7 cellular contexts compared by ENCODE assay signal in genomic region chr2:209425082-209426071, GRCh38. TPM values are rescaled to one million over a fixed set of nuclear protein-coding genes. Genes with fewer than 3 reads are reported as not detected.
DNase-seq lines count a peak whose midpoint lies in the region; ATAC-seq and TF ChIP-seq lines count a peak whose summit lies in the region.

No MANE protein-coding gene starts in this region.

- H3K27ac Mint-ChIP-seq in GM23338, result no peak overlapping the region
- peak overlapping the region; percentile 93 for H3K27ac Mint-ChIP-seq in glutamatergic neuron (ENCODE audit: unreplicated experiment)

- H3K4me2 ChIP-seq in GM23338, result peak overlapping the region; percentile 89

- peaks cover 28% of the 10 kb centered on the region for H3K27me3 ChIP-seq in GM23338 (ENCODE audit: insufficient read depth)

- H3K4me1 ChIP-seq in GM23338 (ENCODE audit: insufficient read depth), result peaks cover 28% of the 10 kb centered on the region

- H3K27me3 Mint-ChIP-seq in GM23338 (ENCODE audit: insufficient read depth, low read depth, poor library complexity), result peaks cover 12% of the 10 kb centered on the region
- peaks cover 8% of the 10 kb centered on the region for H3K27me3 Mint-ChIP-seq in glutamatergic neuron (ENCODE audit: unreplicated experiment)

- H3K36me3 ChIP-seq in GM23338 (ENCODE audit: insufficient read depth), result no peaks in the 10 kb centered on the region

- DNase-seq in EL, result peak; percentile 48
- peak; percentile 64 for DNase-seq in GM23338 (ENCODE audit: low spot score)
- peak; percentile 48 for DNase-seq in NCI-H1436 (lab: John Stamatoyannopoulos, UW)
- peak; percentile 17 for DNase-seq in T1000 (lab: John Stamatoyannopoulos, UW)
- DNase-seq in glutamatergic neuron, result peak; percentile 28
- DNase-seq in retina, result peak; percentile 63
- no peak for DNase-seq in HUDEP-2 (lab: John Stamatoyannopoulos, UW; ENCODE audit: unreplicated experiment in 76 of 76)

- TF ChIP-seq CTCF in GM23338 (conservative IDR thresholded peaks at IDR 0.05; ENCODE audit: low read depth in 2 of 2) (peak; percentile 58 to 66), glutamatergic neuron (IDR thresholded peaks at IDR 0.05; ENCODE audit: partially characterized antibody, unreplicated experiment) (peak; percentile 53)

- H4K20me1 ChIP-seq in GM23338 (replicated peaks; ENCODE audit: insufficient read depth), result no peaks in the 10 kb centered on the region

- H3K9me2 ChIP-seq in GM23338 (ENCODE audit: insufficient read depth), result no peaks in the 10 kb centered on the region

- H3K4me1 Mint-ChIP-seq in GM23338 (peaks cover 53% of the 10 kb centered on the region), glutamatergic neuron (ENCODE audit: low read depth, unreplicated experiment) (peaks cover 6% of the 10 kb centered on the region)

- no peaks in the 10 kb centered on the region for H3K79me2 ChIP-seq in GM23338 (replicated peaks; ENCODE audit: insufficient read depth)

- H3F3A ChIP-seq in GM23338 (replicated peaks; ENCODE audit: low read depth), result no peaks in the 10 kb centered on the region

- H3K36me3 Mint-ChIP-seq in GM23338 (ENCODE audit: low read depth) (no peaks in the 10 kb centered on the region; the same call in 2 of the 3 replicates), glutamatergic neuron (ENCODE audit: unreplicated experiment) (no peaks in the 10 kb centered on the region)

- H2AFZ ChIP-seq in GM23338, result no peak overlapping the region

- H3K9me3 Mint-ChIP-seq in GM23338 (no peaks in the 10 kb centered on the region), glutamatergic neuron (ENCODE audit: unreplicated experiment) (peaks cover 7% of the 10 kb centered on the region)

- H3K27ac ChIP-seq in GM23338 (ENCODE audit: low read depth), result no peak overlapping the region

- peak overlapping the region; percentile 83 for H3K4me3 Mint-ChIP-seq in GM23338
- H3K4me3 Mint-ChIP-seq in glutamatergic neuron (ENCODE audit: unreplicated experiment), result peak overlapping the region; percentile 95

- no peak for ATAC-seq in GM23338

- H3K4me3 ChIP-seq in GM23338, result peak overlapping the region; percentile 84

TF ChIP-seq in GM23338, 12 proteins besides CTCF, POLR2A, EP300 and RAD21:
- TF ChIP-seq STAT1 (IDR thresholded peaks at IDR 0.05; ENCODE audit: unreplicated experiment) (no peak), ETS1 (IDR thresholded peaks at IDR 0.05) (no peak), ZNF331 (CRISPR knock-in tag; IDR thresholded peaks at IDR 0.05; ENCODE audit: low read depth) (no peak), ZNF462 (CRISPR knock-in tag; IDR thresholded peaks at IDR 0.05) (no peak), EZH2 (IDR thresholded peaks at IDR 0.05; ENCODE audit: low read depth, unreplicated experiment) (no peak), ZNF114 (CRISPR knock-in tag; IDR thresholded peaks at IDR 0.05) (no peak), POLR2AphosphoS5 (IDR thresholded peaks at IDR 0.05; ENCODE audit: low read depth) (no peak), NANOG (IDR thresholded peaks at IDR 0.05; ENCODE audit: borderline replicate concordance) (no peak), EZH2phosphoT487 (IDR thresholded peaks at IDR 0.05; ENCODE audit: unreplicated experiment) (no peak), CREB1 (CRISPR knock-in tag; IDR thresholded peaks at IDR 0.05; ENCODE audit: low read depth) (no peak), REST (IDR thresholded peaks at IDR 0.05; ENCODE audit: unreplicated experiment) (no peak), JUNB (IDR thresholded peaks at IDR 0.05; ENCODE audit: unreplicated experiment) (no peak)

RNA-seq across cellular contexts. Expression of gene MAP2, which starts 1.5 kb away (rescaled TPM):
- total RNA-seq in GM23338 (2014; rRNA removed; shearing (Covaris generic)), result 3.2 and 4.4 TPM in 2 replicates
- 2.2 and 2.9 TPM in 2 replicates for polyA plus RNA-seq in GM23338 (2016; fragmentation: Nextera tagmentation; extraction: Ambion mirVana)
- total RNA-seq in glutamatergic neuron (ENCODE audit: unreplicated experiment), result 177 TPM

Comparison
In these comparisons a context has a peak if more than half of its experiments do, and no peak if none do; other contexts are left out.
1. DNase-seq: peak in EL (single experiment), GM23338 (single experiment), NCI-H1436 (single experiment), T1000 (single experiment), glutamatergic neuron (single experiment) and retina (single experiment); none in HUDEP-2 (0 of 76).
2. RNA of gene MAP2, which starts 1.5 kb away (total RNA-seq): 177 TPM in glutamatergic neuron (single experiment); 3.2 to 4.4 TPM in GM23338; every median in the first group is over 10 times any median in the second.